Comparison of ENCODE assay signal across 8 cellular contexts in the genomic region with DNA sequence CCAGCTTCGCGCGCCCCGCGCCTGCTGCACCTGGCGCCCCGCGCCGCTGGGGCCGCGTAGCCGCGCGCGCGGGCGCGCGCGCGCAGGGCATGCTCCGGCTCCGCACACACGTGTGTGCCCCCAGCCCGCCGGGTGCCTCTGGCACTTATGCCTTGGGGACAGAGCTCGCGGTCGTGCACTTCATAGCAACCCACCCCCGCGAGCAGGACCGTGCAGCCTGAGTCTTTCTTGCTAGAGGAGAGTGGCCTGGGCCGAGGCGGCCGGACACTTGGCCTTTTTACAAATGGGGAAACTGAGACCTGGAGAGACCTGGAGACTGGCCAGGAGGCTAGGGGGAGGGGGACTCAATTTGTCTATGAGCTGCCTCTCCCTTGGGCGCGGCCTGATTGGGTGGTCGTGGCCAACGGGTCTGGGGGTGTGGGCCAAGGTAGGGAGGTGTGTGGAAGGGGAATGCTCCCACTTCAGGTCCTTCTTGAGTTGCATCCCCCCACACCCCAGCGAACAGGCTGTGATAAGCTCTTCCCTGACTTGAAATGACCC. TPM values are rescaled to one million over a fixed set of nuclear protein-coding genes. Genes with fewer than 3 reads are reported as not detected.
DNase-seq lines count a peak whose midpoint lies in the region; ATAC-seq, FAIRE-seq and TF ChIP-seq lines count a peak whose summit lies in the region.

No MANE protein-coding gene starts in this region.

- dilution Hi-C loops in keratinocyte (cut with MboI; ENCODE audit: extremely low pct_ligation_motif_present, low sequenced_read_pairs) = no loop called here

- H3K9me1 ChIP-seq in keratinocyte (ENCODE audit: control insufficient read depth, extremely low read depth, insufficient read depth, low read length) = no peaks in the 10 kb centered on the region

- peak overlapping the region; percentile 85 for H3K4me3 Mint-ChIP-seq in activated naive CD8-positive, alpha-beta T cell treated with anti-CD3 and anti-CD28 coated beads, Interleukin-2, amount 50 U/mL, for 24 hours

- H3K9me3 Mint-ChIP-seq in activated naive CD8-positive, alpha-beta T cell treated with anti-CD3 and anti-CD28 coated beads, Interleukin-2, amount 50 U/mL, for 24 hours = no peaks in the 10 kb centered on the region

- H3K36me3 ChIP-seq in keratinocyte (ENCODE audit: control insufficient read depth in 2 of 2, extremely low read depth in 1 of 2, insufficient read depth in 2 of 2, low read length in 2 of 2) (peaks cover 0 to 2% of the 10 kb centered on the region in 2 experiments), subcutaneous abdominal adipose tissue (ENCODE audit: control insufficient read depth in 5 of 5, insufficient read depth in 5 of 5, low read length in 5 of 5) (peaks cover 0 to 3% (median 0%) of the 10 kb centered on the region in 5 donors)

- no peak for FAIRE-seq in keratinocyte (lab: Jason Lieb, UNC)

- no peaks in the 10 kb centered on the region for H4K20me1 ChIP-seq in keratinocyte (ENCODE audit: control insufficient read depth, extremely low read depth, insufficient read depth, low read length)

- peak overlapping the region; percentile 39 for H3K27ac Mint-ChIP-seq in activated naive CD8-positive, alpha-beta T cell treated with anti-CD3 and anti-CD28 coated beads, Interleukin-2, amount 50 U/mL, for 24 hours

- H3K4me1 Mint-ChIP-seq in activated naive CD8-positive, alpha-beta T cell treated with anti-CD3 and anti-CD28 coated beads, Interleukin-2, amount 50 U/mL, for 24 hours = peaks cover 61% of the 10 kb centered on the region

- H3K4me3 ChIP-seq in keratinocyte (ENCODE audit: control insufficient read depth in 2 of 3, extremely low read depth in 1 of 3, insufficient read depth in 2 of 3, low read depth in 1 of 3, low read length in 3 of 3) (peak overlapping the region; percentile 72 to 92 (median 76)), subcutaneous abdominal adipose tissue (ENCODE audit: low read depth in 1 of 5, low read length in 5 of 5) (peak overlapping the region; percentile 48 to 85 (median 79))

- H3K4me1 ChIP-seq in keratinocyte (ENCODE audit: control insufficient read depth, extremely low read depth, insufficient read depth, low read length) = peaks cover 43% of the 10 kb centered on the region
- peaks cover 5 to 58% (median 41%) of the 10 kb centered on the region in 5 donors for H3K4me1 ChIP-seq in subcutaneous abdominal adipose tissue (ENCODE audit: control insufficient read depth in 5 of 5, insufficient read depth in 5 of 5, low read length in 5 of 5)

- H2AFZ ChIP-seq in keratinocyte (ENCODE audit: control insufficient read depth, low read length) = peak overlapping the region; percentile 13

- DNase-seq in activated CD4-positive, alpha-beta T cell treated with anti-CD3 and anti-CD28 coated beads for 48 hours = peak; percentile 43
- DNase-seq in activated CD4-positive, alpha-beta T cell treated with anti-CD3 and anti-CD28 coated beads for 1 hour = no peak
- no peak for DNase-seq in activated naive CD8-positive, alpha-beta T cell treated with anti-CD3 and anti-CD28 coated beads, Interleukin-2, amount 50 U/mL, for 24 hours
- DNase-seq in keratinocyte (ENCODE audit: low read depth, low spot score) (no peak), NCI-H2029 (lab: John Stamatoyannopoulos, UW) (no peak), NCI-H1092 (lab: John Stamatoyannopoulos, UW) (no peak)

- H3K4me2 ChIP-seq in keratinocyte (ENCODE audit: control insufficient read depth, extremely low read depth, insufficient read depth, low read depth, low read length) = peak overlapping the region; percentile 88

- peaks cover 7% of the 10 kb centered on the region for H3K36me3 Mint-ChIP-seq in activated naive CD8-positive, alpha-beta T cell treated with anti-CD3 and anti-CD28 coated beads, Interleukin-2, amount 50 U/mL, for 24 hours (ENCODE audit: low read depth)

- peak; percentile 11 for ATAC-seq in HG03342 (IDR thresholded peaks at IDR 0.05; ENCODE audit: unreplicated experiment)
- peak; percentile 3 for ATAC-seq in activated naive CD8-positive, alpha-beta T cell treated with anti-CD3 and anti-CD28 coated beads, Interleukin-2, amount 50 U/mL, for 24 hours

- H3K27me3 ChIP-seq in keratinocyte (ENCODE audit: control insufficient read depth, extremely low read depth, insufficient read depth, low read length) = no peaks in the 10 kb centered on the region
- H3K27me3 ChIP-seq in subcutaneous abdominal adipose tissue (ENCODE audit: control insufficient read depth in 5 of 5, insufficient read depth in 4 of 5, low read length in 5 of 5) = no peaks in the 10 kb centered on the region

- H3K9ac ChIP-seq in keratinocyte (ENCODE audit: control insufficient read depth, extremely low read depth, insufficient read depth, low read length) = peak overlapping the region; percentile 93
- H3K9ac ChIP-seq in subcutaneous abdominal adipose tissue (ENCODE audit: low read length in 5 of 5) = peak overlapping the region in 4 of 5 donors; percentile 34 to 83 (median 64)

- H3K27me3 Mint-ChIP-seq in activated naive CD8-positive, alpha-beta T cell treated with anti-CD3 and anti-CD28 coated beads, Interleukin-2, amount 50 U/mL, for 24 hours = peaks cover 5% of the 10 kb centered on the region

- H3K27ac ChIP-seq in keratinocyte (ENCODE audit: control insufficient read depth, insufficient read depth, low read length) (peak overlapping the region; percentile 86), subcutaneous abdominal adipose tissue (ENCODE audit: low read depth, low read length) (no peak overlapping the region)

- no peak for TF ChIP-seq CTCF in keratinocyte (optimal IDR thresholded peaks at IDR 0.05 in 1 of 3, IDR thresholded peaks at IDR 0.05 in 1 of 3, conservative IDR thresholded peaks at IDR 0.05 in 1 of 3; ENCODE audit: extremely low read depth in 1 of 3, insufficient read depth in 2 of 3, low read length in 3 of 3)

- H3K79me2 ChIP-seq in keratinocyte (ENCODE audit: control insufficient read depth, insufficient read depth, low read length) = peaks cover 33% of the 10 kb centered on the region

- no peaks in the 10 kb centered on the region for H3K9me3 ChIP-seq in keratinocyte (ENCODE audit: control insufficient read depth, low read depth, low read length)
- H3K9me3 ChIP-seq in subcutaneous abdominal adipose tissue (ENCODE audit: control insufficient read depth in 5 of 5, low read length in 5 of 5) = no peaks in the 10 kb centered on the region

RNA-seq across cellular contexts. Expression of a gene that starts 0.6 kb away (rescaled TPM):
- 22.8 to 48.7 TPM (median 28.7 TPM) in 3 replicates for polyA plus RNA-seq in keratinocyte
- polyA plus RNA-seq in keratinocyte (2011; ENCODE audit: low read depth) = 192 TPM
- polyA plus RNA-seq in keratinocyte (2011; cell fraction: cytosol; rRNA removed) = 7.7 and 12.7 TPM in 2 replicates
- polyA plus RNA-seq in keratinocyte (2011; cell fraction: nucleus; rRNA removed) = 208 and 280 TPM in 2 replicates
- polyA plus RNA-seq in keratinocyte (2012; ENCODE audit: low replicate concordance) = 36.1 and 107 TPM in 2 replicates
- polyA minus RNA-seq in keratinocyte = 53.4 to 109 TPM (median 55.2 TPM) in 3 replicates
- 23.4 TPM for polyA minus RNA-seq in keratinocyte (2011; cell fraction: cytosol; rRNA and poly(A)+ RNA removed)
- 96.3 and 96.6 TPM in 2 replicates for polyA minus RNA-seq in keratinocyte (2011; cell fraction: nucleus; rRNA and poly(A)+ RNA removed)

RNA-seq across cellular contexts. Expression of a gene that starts 3.5 kb away (rescaled TPM):
- 24.0 to 41.9 TPM (median 27.5 TPM) in 3 replicates for polyA plus RNA-seq in keratinocyte
- 31.5 TPM for polyA plus RNA-seq in keratinocyte (2011; ENCODE audit: low read depth)
- 16.8 and 27.1 TPM in 2 replicates for polyA plus RNA-seq in keratinocyte (2011; cell fraction: cytosol; rRNA removed)
- 41.0 and 42.0 TPM in 2 replicates for polyA plus RNA-seq in keratinocyte (2011; cell fraction: nucleus; rRNA removed)
- polyA plus RNA-seq in keratinocyte (2012; ENCODE audit: low replicate concordance) = 34.8 and 39.2 TPM in 2 replicates
- polyA minus RNA-seq in keratinocyte = 17.9 to 28.4 TPM (median 25.3 TPM) in 3 replicates
- 20.3 TPM for polyA minus RNA-seq in keratinocyte (2011; cell fraction: cytosol; rRNA and poly(A)+ RNA removed)
- 17.5 and 18.6 TPM in 2 replicates for polyA minus RNA-seq in keratinocyte (2011; cell fraction: nucleus; rRNA and poly(A)+ RNA removed)
